In the genomic region with DNA sequence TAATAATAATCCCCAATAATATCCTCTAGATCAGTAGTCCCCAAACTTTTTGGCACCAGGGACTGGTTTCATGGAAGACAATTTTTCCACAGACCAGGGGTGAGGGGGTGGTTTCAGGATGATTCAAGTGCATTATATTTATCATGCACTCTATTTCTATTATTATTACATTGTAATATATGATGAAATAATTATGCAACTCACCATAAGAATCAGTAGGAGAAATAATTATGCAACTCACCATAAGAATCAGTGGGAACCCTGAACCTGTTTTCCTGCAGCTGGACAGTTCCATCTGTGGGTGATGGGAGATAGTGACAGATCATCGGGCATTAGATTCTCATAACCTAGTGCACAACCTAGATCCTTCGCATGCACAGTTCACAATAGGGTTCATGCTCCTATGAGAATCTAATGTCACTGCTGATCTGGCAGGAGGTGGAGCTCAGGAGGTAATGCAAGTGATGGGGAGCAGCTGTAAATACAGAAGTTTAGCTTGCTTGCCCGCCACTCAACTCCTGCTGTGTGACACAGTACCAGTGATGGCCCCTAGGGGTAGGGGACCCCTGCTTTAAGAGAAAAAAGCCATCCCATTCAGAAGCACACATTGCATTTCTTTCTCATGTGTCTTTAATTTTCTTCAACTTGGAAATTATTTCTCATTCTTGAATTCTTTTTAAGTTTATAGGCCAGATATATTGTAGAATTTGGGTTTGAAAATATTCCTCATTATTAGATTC, we compare ENCODE assay signal across 12 cellular contexts. TPM values are rescaled to one million over a fixed set of nuclear protein-coding genes. Genes with fewer than 3 reads are reported as not detected.
A peak's percentile ranks its signal among the peaks of the same experiment; 100 is the strongest.
DNase-seq lines count a peak whose midpoint lies in the region; ATAC-seq, FAIRE-seq and TF ChIP-seq lines count a peak whose summit lies in the region.
"Had no signal": no experiment of that assay in that cellular context is flagged by ENCODE, and none has a peak within 500 bp of the region (broad histone marks: within the 10 kb centered on the region; RNA-seq: fewer than 3 reads in every experiment).

No MANE protein-coding gene starts in this region.

- H4K8ac ChIP-seq in IMR-90 (ENCODE audit: low read depth in 2 of 2, low read length in 2 of 2) = no peak overlapping the region

- 57% methylated on average over 3 of the region's 3 CpGs for WGBS in HepG2 (ENCODE audit: low lambda C conversion rate)
- 81% methylated on average over 2 of the region's 3 CpGs for WGBS in right lobe of liver (ENCODE audit: insufficient coverage, low coverage, low lambda C conversion rate, missing lambda C conversion rate)
- WGBS in IMR-90 (ENCODE audit: extremely low coverage in 2 of 2, insufficient read length in 1 of 2), 2 experiments = no CpG with 5 or more reads among the region's 3 CpGs
- WGBS in thyroid gland, 2 donors = 100% methylated on average over 3 of the region's 3 CpGs

- no peak overlapping the region for H4K91ac ChIP-seq in IMR-90 (ENCODE audit: insufficient read depth, low read depth, low read length)

- H3K4me3 ChIP-seq in HepG2 (replicated peaks in 1 of 3; ENCODE audit: insufficient read depth in 1 of 3, low read depth in 2 of 3, low read length in 3 of 3) (no peak overlapping the region), right lobe of liver (no peak overlapping the region), IMR-90 (ENCODE audit: insufficient read depth, low read depth, low read length) (no peak overlapping the region), thyroid gland (replicated peaks in 1 of 3) (no peak overlapping the region), Peyer's patch (no peak overlapping the region)
- H3K4me3 ChIP-seq in effector memory CD4-positive, alpha-beta T cell (ENCODE audit: insufficient read depth, low read depth, low read length, poor library complexity, severe bottlenecking) = no peak overlapping the region

- H3K79me2 ChIP-seq in HepG2 (ENCODE audit: insufficient read depth, low read length) = no peaks in the 10 kb centered on the region

- peak; percentile 96 for ATAC-seq in HepG2
- no peak for ATAC-seq in right lobe of liver
- ATAC-seq in IMR-90 (ENCODE audit: low read depth) = no peak

- intact Hi-C loops in HepG2 (cut with micrococcal nuclease; ENCODE audit: unreplicated experiment) = no loop called here
- intact Hi-C loops in right lobe of liver (cut with DNase I) = no loop called here
- intact Hi-C loops in IMR-90 (cut with micrococcal nuclease) = no loop called here
- intact Hi-C loops in thyroid gland (cut with DNase I) = no loop called here

- FAIRE-seq in HepG2 (lab: Jason Lieb, UNC) = no peak

- H4K20me1 ChIP-seq in HepG2 (ENCODE audit: insufficient read depth, low read length) (no peaks in the 10 kb centered on the region), IMR-90 (ENCODE audit: insufficient read depth, low read length) (no peaks in the 10 kb centered on the region; the same call in 1 of the 2 replicates)

- BruUV-seq in HepG2 (replicated peaks; lab: Mats Ljungman, UMichigan) (no TSS peak), IMR-90 (replicated peaks; lab: Mats Ljungman, UMichigan) (no TSS peak)

- H2AFZ ChIP-seq in HepG2 (ENCODE audit: low read length) (no peak overlapping the region), IMR-90 (replicated peaks; ENCODE audit: low read length, poor library complexity) (no peak overlapping the region)

- no peak overlapping the region for H2BK15ac ChIP-seq in IMR-90 (ENCODE audit: low read depth, low read length)

- no peak overlapping the region for H2AK9ac ChIP-seq in IMR-90 (replicated peaks; ENCODE audit: low read depth, low read length, poor library complexity)

- TF ChIP-seq POLR2A in HepG2 (IDR thresholded peaks at IDR 0.05; ENCODE audit: insufficient read depth in 1 of 2, low read depth in 2 of 2, low read length in 2 of 2) (no peak), right lobe of liver (IDR thresholded peaks at IDR 0.05) (no peak), IMR-90 (IDR thresholded peaks at IDR 0.05; ENCODE audit: low read depth, low read length) (no peak), thyroid gland (IDR thresholded peaks at IDR 0.05) (no peak), Peyer's patch (IDR thresholded peaks at IDR 0.05) (no peak)

- in situ Hi-C loops in HepG2 (cut with HindIII; ENCODE audit: extremely low pct_ligation_motif_present, low pct_unique_long_range_greater_than_20kb) = no loop called here
- in situ Hi-C loops in IMR-90 (cut with MboI; ENCODE audit: low sequenced_read_pairs) = no loop called here

- no peak overlapping the region for H3K4me3 Mint-ChIP-seq in chondrocyte (ENCODE audit: unreplicated experiment)
- H3K4me3 Mint-ChIP-seq: immature natural killer cell, naive B cell had no signal

- no peaks in the 10 kb centered on the region for H3K27me3 Mint-ChIP-seq in chondrocyte (ENCODE audit: low read depth)
- H3K27me3 Mint-ChIP-seq: naive B cell had no signal

- no peaks in the 10 kb centered on the region for H3K9me3 Mint-ChIP-seq in chondrocyte (ENCODE audit: low read depth)
- H3K9me3 Mint-ChIP-seq: immature natural killer cell had no signal

- no peak overlapping the region for H3K23ac ChIP-seq in IMR-90 (ENCODE audit: low read depth, low read length)

- H3K4me2 ChIP-seq in HepG2 (ENCODE audit: low read depth, low read length) (no peak overlapping the region), IMR-90 (ENCODE audit: low read depth, low read length) (no peak overlapping the region)

- H3K36me3 Mint-ChIP-seq in chondrocyte (ENCODE audit: low read depth) = no peaks in the 10 kb centered on the region
- H3K36me3 Mint-ChIP-seq: immature natural killer cell had no signal

- no peak for TF ChIP-seq RAD21 in HepG2 (CRISPR knock-in tag; IDR thresholded peaks at IDR 0.05)
- no peak for TF ChIP-seq RAD21 in IMR-90 (IDR thresholded peaks at IDR 0.05; ENCODE audit: low read length)

- H3K9ac ChIP-seq in HepG2 (ENCODE audit: insufficient read depth, low read depth, low read length) (no peak overlapping the region), IMR-90 (ENCODE audit: low read depth, low read length) (no peak overlapping the region)

- no peaks in the 10 kb centered on the region; the same call in 1 of the 2 replicates for H3K9me1 ChIP-seq in IMR-90 (ENCODE audit: insufficient read depth, low read length)

- POLR2A ChIA-PET in HepG2 (lab: Yijun Ruan, JAX) = no interaction called here
- POLR2A ChIA-PET in IMR-90 (lab: Charles Lee; ENCODE audit: unreplicated experiment) = no interaction called here

- no peak overlapping the region for H2BK20ac ChIP-seq in IMR-90 (ENCODE audit: low read depth, low read length)

- H3K79me1 ChIP-seq in IMR-90 (ENCODE audit: low read depth in 1 of 2, low read length in 2 of 2) = no peaks in the 10 kb centered on the region

- H3K4me1 Mint-ChIP-seq in chondrocyte (ENCODE audit: low read depth) = peaks cover 13% of the 10 kb centered on the region
- H3K4me1 Mint-ChIP-seq: immature natural killer cell had no signal

- H2BK120ac ChIP-seq in IMR-90 (ENCODE audit: low read depth, low read length) = no peak overlapping the region

- H3K27me3 ChIP-seq in HepG2 (ENCODE audit: control insufficient read depth in 1 of 2, insufficient read depth in 2 of 2, low read length in 2 of 2) = no peaks in the 10 kb centered on the region
- no peaks in the 10 kb centered on the region for H3K27me3 ChIP-seq in right lobe of liver
- no peaks in the 10 kb centered on the region for H3K27me3 ChIP-seq in IMR-90 (ENCODE audit: control insufficient read depth, insufficient read depth, low read length)
- H3K27me3 ChIP-seq in thyroid gland = no peaks in the 10 kb centered on the region
- H3K27me3 ChIP-seq in effector memory CD4-positive, alpha-beta T cell (replicated peaks; ENCODE audit: control insufficient read depth, insufficient read depth, low read length, poor library complexity, severe bottlenecking) = no peaks in the 10 kb centered on the region
- no peaks in the 10 kb centered on the region for H3K27me3 ChIP-seq in Peyer's patch

- H3K18ac ChIP-seq in IMR-90 (ENCODE audit: low read depth, low read length) = no peak overlapping the region

- no peak overlapping the region for H4K5ac ChIP-seq in IMR-90 (ENCODE audit: low read depth, low read length)

- no peak overlapping the region for H2AK5ac ChIP-seq in IMR-90 (ENCODE audit: low read depth, low read length)

- H3K9me3 ChIP-seq in HepG2 (ENCODE audit: low read length) = no peaks in the 10 kb centered on the region
- H3K9me3 ChIP-seq in right lobe of liver = no peaks in the 10 kb centered on the region
- no peaks in the 10 kb centered on the region for H3K9me3 ChIP-seq in IMR-90 (ENCODE audit: control insufficient read depth, insufficient read depth, low read length)
- no peaks in the 10 kb centered on the region for H3K9me3 ChIP-seq in thyroid gland
- no peaks in the 10 kb centered on the region for H3K9me3 ChIP-seq in effector memory CD4-positive, alpha-beta T cell (ENCODE audit: control insufficient read depth, low read length)
- H3K9me3 ChIP-seq in Peyer's patch = no peaks in the 10 kb centered on the region

- TF ChIP-seq EP300 in HepG2 (IDR thresholded peaks at IDR 0.05; ENCODE audit: low read depth in 2 of 2, low read length in 2 of 2) = no peak
- TF ChIP-seq EP300 in HepG2 (CRISPR knock-in tag; IDR thresholded peaks at IDR 0.05; ENCODE audit: borderline replicate concordance) = no peak

- H3K4ac ChIP-seq in IMR-90 (ENCODE audit: low read depth, low read length) = no peak overlapping the region

- DNase-seq in HepG2 (ENCODE audit: low spot score) (no peak), right lobe of liver (no peak), IMR-90 (peak; percentile 19), chondrocyte (ENCODE audit: low spot score) (no peak), thyroid gland (no peak), Peyer's patch (no peak), NCI-H2196 (lab: John Stamatoyannopoulos, UW; ENCODE audit: unreplicated experiment) (no peak)
- no peak for DNase-seq in effector memory CD4-positive, alpha-beta T cell
- DNase-seq: activated CD8-positive, alpha-beta memory T cell treated with anti-CD3 and anti-CD28 coated beads for 24 hours; immature natural killer cell; naive B cell; NCI-H510A had no signal

- H3K27ac Mint-ChIP-seq in chondrocyte (ENCODE audit: unreplicated experiment) = no peak overlapping the region
- H3K27ac Mint-ChIP-seq: immature natural killer cell, naive B cell had no signal

- TF ChIP-seq CTCF in HepG2 (CRISPR knock-in tag; IDR thresholded peaks at IDR 0.05) (0 out of 2 replicates have a peak, but pooled peaks have one; percentile 13), right lobe of liver (IDR thresholded peaks at IDR 0.05) (no peak), IMR-90 (conservative IDR thresholded peaks at IDR 0.05; ENCODE audit: low read depth, low read length) (no peak), chondrocyte (IDR thresholded peaks at IDR 0.05) (peak; percentile 17), thyroid gland (IDR thresholded peaks at IDR 0.05) (no peak), Peyer's patch (IDR thresholded peaks at IDR 0.05) (no peak)

- H3K56ac ChIP-seq in IMR-90 (ENCODE audit: extremely low read depth, insufficient read depth, low read length) = no peak overlapping the region

- H3K14ac ChIP-seq in IMR-90 (replicated peaks; ENCODE audit: low read depth, low read length) = no peak overlapping the region

- dilution Hi-C loops in IMR-90 (cut with HindIII; ENCODE audit: low sequenced_read_pairs, unreplicated experiment) = no loop called here

- H3K27ac ChIP-seq in HepG2 (ENCODE audit: extremely low read length, insufficient read depth, low read length) (no peak overlapping the region), right lobe of liver (no peak overlapping the region), IMR-90 (ENCODE audit: insufficient read depth, low read length) (no peak overlapping the region), thyroid gland (no peak overlapping the region), Peyer's patch (no peak overlapping the region)
- H3K27ac ChIP-seq in effector memory CD4-positive, alpha-beta T cell (ENCODE audit: insufficient read depth, low read length, poor library complexity, severe bottlenecking) = no peak overlapping the region

- no peak overlapping the region for H2BK5ac ChIP-seq in IMR-90 (ENCODE audit: low read depth, low read length, poor library complexity, severe bottlenecking)

- CTCF ChIA-PET in HepG2 (lab: Yijun Ruan, JAX; ENCODE audit: low intra/inter-chr PET ratio, low total read pairs) (no interaction called here), IMR-90 (lab: Yijun Ruan, JAX) (no interaction called here)

- H3K36me3 ChIP-seq in HepG2 (replicated peaks in 1 of 2; ENCODE audit: control insufficient read depth in 1 of 2, insufficient read depth in 2 of 2, low read length in 2 of 2) (no peaks in the 10 kb centered on the region), right lobe of liver (no peaks in the 10 kb centered on the region), IMR-90 (ENCODE audit: control insufficient read depth, insufficient read depth, low read length) (no peaks in the 10 kb centered on the region), thyroid gland (no peaks in the 10 kb centered on the region), Peyer's patch (no peaks in the 10 kb centered on the region)
- H3K36me3 ChIP-seq in effector memory CD4-positive, alpha-beta T cell (ENCODE audit: control insufficient read depth, insufficient read depth, low read length) = no peaks in the 10 kb centered on the region

- H3K4me1 ChIP-seq in HepG2 (ENCODE audit: insufficient read depth, low read length) (no peaks in the 10 kb centered on the region), right lobe of liver (no peaks in the 10 kb centered on the region), IMR-90 (ENCODE audit: control insufficient read depth, insufficient read depth, low read length) (peaks cover 5% of the 10 kb centered on the region; the same call in 1 of the 2 replicates), thyroid gland (no peaks in the 10 kb centered on the region), Peyer's patch (no peaks in the 10 kb centered on the region)
- H3K4me1 ChIP-seq in effector memory CD4-positive, alpha-beta T cell (ENCODE audit: control insufficient read depth, insufficient read depth, low read length, poor library complexity, severe bottlenecking) = no peaks in the 10 kb centered on the region

RNA-seq across cellular contexts. Expression of a gene that starts 16.0 kb away (rescaled TPM):
- total RNA-seq in HepG2 (2016; rRNA removed; fragmentation: Illumina TruSeq; extraction: Trizol) (3.2 and 3.8 TPM in 2 replicates), right lobe of liver (10 to 100 TPM in 1 of 6 experiments, 1 to 10 TPM in 5; 5.5 to 11.0 (median 7.3) TPM), IMR-90 (2012; rRNA removed) (29.8 and 30.0 TPM in 2 replicates), chondrocyte (21.8 to 28.1 TPM (median 25.2 TPM) in 3 replicates), thyroid gland (10 to 100 TPM; 29.0 to 41.7 (median 32.5) TPM), Peyer's patch (10 to 100 TPM; 23.1 to 55.0 (median 48.1) TPM)
- total RNA-seq in HepG2 (2016; cell fraction: cytosol; rRNA removed; fragmentation: Illumina TruSeq; extraction: Trizol; ENCODE audit: low read depth) = 1.3 and 2.3 TPM in 2 replicates
- 3.0 and 3.3 TPM in 2 replicates for total RNA-seq in HepG2 (2016; cell fraction: insoluble cytoplasmic fraction; rRNA removed; fragmentation: Illumina TruSeq; extraction: Trizol)
- total RNA-seq in HepG2 (2016; cell fraction: membrane; rRNA removed; fragmentation: Illumina TruSeq; extraction: Trizol) = 2.4 and 2.6 TPM in 2 replicates
- 7.0 and 12.0 TPM in 2 replicates for total RNA-seq in HepG2 (2016; cell fraction: nucleus; rRNA removed; fragmentation: Illumina TruSeq; extraction: Trizol)
- polyA plus RNA-seq in HepG2 (2011; rRNA removed) (3.1 and 3.2 TPM in 2 replicates), IMR-90 (2012; rRNA removed) (22.0 and 23.1 TPM in 2 replicates)
- polyA plus RNA-seq in HepG2 (2011; cell fraction: cytosol; rRNA removed) = 1.9 and 2.5 TPM in 2 replicates
- 5.0 and 7.8 TPM in 2 replicates for polyA plus RNA-seq in HepG2 (2011; cell fraction: nucleus; rRNA removed)
- polyA plus RNA-seq in HepG2 (2012) = 1.9 and 2.2 TPM in 2 replicates
- polyA plus RNA-seq in HepG2 (2016; cell fraction: cytosol; fragmentation: Illumina TruSeq; extraction: Trizol; ENCODE audit: low read depth) = 0.23 and 0.25 TPM in 2 replicates
- 2.4 and 2.7 TPM in 2 replicates for polyA plus RNA-seq in HepG2 (2016; cell fraction: insoluble cytoplasmic fraction; fragmentation: Illumina TruSeq; extraction: Trizol; ENCODE audit: low read depth)
- 0.74 and 0.91 TPM in 2 replicates for polyA plus RNA-seq in HepG2 (2016; cell fraction: membrane; fragmentation: Illumina TruSeq; extraction: Trizol; ENCODE audit: low read depth)
- 2.8 and 3.6 TPM in 2 replicates for polyA plus RNA-seq in HepG2 (2016; cell fraction: nucleus; fragmentation: Illumina TruSeq; extraction: Trizol; ENCODE audit: insufficient read depth, low read depth)
- polyA minus RNA-seq in HepG2 (2011; rRNA and poly(A)+ RNA removed; ENCODE audit: low replicate concordance) = 25.0 and 59.0 TPM in 2 replicates
- 4.5 and 7.2 TPM in 2 replicates for polyA minus RNA-seq in HepG2 (2011; cell fraction: cytosol; rRNA and poly(A)+ RNA removed)
- polyA minus RNA-seq in HepG2 (2011; cell fraction: nucleus; rRNA and poly(A)+ RNA removed) = 26.3 and 31.1 TPM in 2 replicates
- 12.1 and 19.9 TPM in 2 replicates for polyA plus RNA-seq in IMR-90 (2012; cell fraction: cytosol; rRNA removed)
- 27.7 and 38.4 TPM in 2 replicates for polyA plus RNA-seq in IMR-90 (2012; cell fraction: nucleus; rRNA removed; ENCODE audit: low replicate concordance)

Comparison
In these comparisons a context has a peak if more than half of its experiments do, and no peak if none do; other contexts are left out.
1. CTCF ChIP-seq: peak in HepG2 (single experiment) and chondrocyte (single experiment); none in right lobe of liver (0 of 4), IMR-90 (single experiment), thyroid gland (0 of 6) and Peyer's patch (0 of 6).